ENCODE assay signal across 1 cellular context in the genomic region with DNA sequence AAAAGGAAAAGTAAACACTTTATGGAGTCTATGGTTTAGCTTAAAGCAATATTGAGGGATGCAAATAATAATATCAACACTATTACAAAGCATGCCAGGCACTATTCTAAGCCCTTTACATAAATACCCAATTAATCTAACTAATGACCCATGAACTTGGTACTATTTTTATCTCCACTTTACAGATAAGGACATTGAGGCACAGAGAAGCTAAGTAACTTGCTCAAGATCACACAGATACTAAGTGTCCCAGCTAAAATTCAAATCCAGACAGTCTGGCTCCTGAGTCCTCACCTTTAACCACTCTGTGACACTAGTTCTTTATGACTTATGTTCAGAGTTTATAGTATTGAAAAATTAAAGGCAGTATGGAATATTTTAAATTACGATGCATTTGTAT.
TF ChIP-seq lines count a peak whose summit lies in the region.

No MANE protein-coding gene starts in this region.

TF ChIP-seq in WTC11, 78 proteins besides CTCF, POLR2A, EP300 and RAD21 (continued from another document):
- TF ChIP-seq, protein P1, sequence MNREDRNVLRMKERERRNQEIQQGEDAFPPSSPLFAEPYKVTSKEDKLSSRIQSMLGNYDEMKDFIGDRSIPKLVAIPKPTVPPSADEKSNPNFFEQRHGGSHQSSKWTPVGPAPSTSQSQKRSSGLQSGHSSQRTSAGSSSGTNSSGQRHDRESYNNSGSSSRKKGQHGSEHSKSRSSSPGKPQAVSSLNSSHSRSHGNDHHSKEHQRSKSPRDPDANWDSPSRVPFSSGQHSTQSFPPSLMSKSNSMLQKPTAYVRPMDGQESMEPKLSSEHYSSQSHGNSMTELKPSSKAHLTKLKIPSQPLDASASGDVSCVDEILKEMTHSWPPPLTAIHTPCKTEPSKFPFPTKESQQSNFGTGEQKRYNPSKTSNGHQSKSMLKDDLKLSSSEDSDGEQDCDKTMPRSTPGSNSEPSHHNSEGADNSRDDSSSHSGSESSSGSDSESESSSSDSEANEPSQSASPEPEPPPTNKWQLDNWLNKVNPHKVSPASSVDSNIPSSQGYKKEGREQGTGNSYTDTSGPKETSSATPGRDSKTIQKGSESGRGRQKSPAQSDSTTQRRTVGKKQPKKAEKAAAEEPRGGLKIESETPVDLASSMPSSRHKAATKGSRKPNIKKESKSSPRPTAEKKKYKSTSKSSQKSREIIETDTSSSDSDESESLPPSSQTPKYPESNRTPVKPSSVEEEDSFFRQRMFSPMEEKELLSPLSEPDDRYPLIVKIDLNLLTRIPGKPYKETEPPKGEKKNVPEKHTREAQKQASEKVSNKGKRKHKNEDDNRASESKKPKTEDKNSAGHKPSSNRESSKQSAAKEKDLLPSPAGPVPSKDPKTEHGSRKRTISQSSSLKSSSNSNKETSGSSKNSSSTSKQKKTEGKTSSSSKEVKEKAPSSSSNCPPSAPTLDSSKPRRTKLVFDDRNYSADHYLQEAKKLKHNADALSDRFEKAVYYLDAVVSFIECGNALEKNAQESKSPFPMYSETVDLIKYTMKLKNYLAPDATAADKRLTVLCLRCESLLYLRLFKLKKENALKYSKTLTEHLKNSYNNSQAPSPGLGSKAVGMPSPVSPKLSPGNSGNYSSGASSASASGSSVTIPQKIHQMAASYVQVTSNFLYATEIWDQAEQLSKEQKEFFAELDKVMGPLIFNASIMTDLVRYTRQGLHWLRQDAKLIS (CRISPR knock-in tag; IDR thresholded peaks at IDR 0.05; ENCODE audit: borderline replicate concordance), result no peak
- no peak for TF ChIP-seq FOXJ3 (CRISPR knock-in tag; IDR thresholded peaks at IDR 0.05; ENCODE audit: borderline replicate concordance)
- TF ChIP-seq, protein P2, sequence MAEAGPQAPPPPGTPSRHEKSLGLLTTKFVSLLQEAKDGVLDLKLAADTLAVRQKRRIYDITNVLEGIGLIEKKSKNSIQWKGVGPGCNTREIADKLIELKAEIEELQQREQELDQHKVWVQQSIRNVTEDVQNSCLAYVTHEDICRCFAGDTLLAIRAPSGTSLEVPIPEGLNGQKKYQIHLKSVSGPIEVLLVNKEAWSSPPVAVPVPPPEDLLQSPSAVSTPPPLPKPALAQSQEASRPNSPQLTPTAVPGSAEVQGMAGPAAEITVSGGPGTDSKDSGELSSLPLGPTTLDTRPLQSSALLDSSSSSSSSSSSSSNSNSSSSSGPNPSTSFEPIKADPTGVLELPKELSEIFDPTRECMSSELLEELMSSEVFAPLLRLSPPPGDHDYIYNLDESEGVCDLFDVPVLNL (CRISPR knock-in tag; IDR thresholded peaks at IDR 0.05; ENCODE audit: borderline replicate concordance, low read depth), result no peak
- no peak for TF ChIP-seq TEAD1 (CRISPR knock-in tag; IDR thresholded peaks at IDR 0.05)
- TF ChIP-seq RELA (CRISPR knock-in tag; IDR thresholded peaks at IDR 0.05; ENCODE audit: borderline replicate concordance), result no peak
